In the genomic region with DNA sequence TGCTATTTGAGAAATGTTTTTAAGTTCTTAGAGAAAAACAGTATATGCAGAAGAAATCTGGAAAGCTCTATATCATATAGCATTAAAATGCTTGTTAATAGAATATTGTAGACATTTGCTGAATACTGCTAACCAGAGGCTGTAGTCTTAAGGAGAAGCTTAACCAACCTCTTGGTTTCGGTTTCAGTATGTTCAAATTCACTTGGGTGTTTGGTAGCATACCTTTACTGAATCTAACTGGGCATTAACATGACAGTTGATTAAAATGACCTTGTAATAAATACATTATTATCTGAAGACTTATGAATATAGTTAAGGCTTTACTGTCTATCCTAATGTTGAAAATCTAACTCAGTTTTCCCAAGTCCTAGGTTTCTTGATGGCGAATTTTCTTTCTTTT, we compare ENCODE assay signal across 8 cellular contexts. TPM values are rescaled to one million over a fixed set of nuclear protein-coding genes. Genes with fewer than 3 reads are reported as not detected.
DNase-seq lines count a peak whose midpoint lies in the region; ATAC-seq and TF ChIP-seq lines count a peak whose summit lies in the region.

No MANE protein-coding gene starts in this region.

- no peak overlapping the region for H3K4ac ChIP-seq in mesenchymal stem cell (ENCODE audit: low read depth in 1 of 2, low read length in 2 of 2)

- no peak overlapping the region for H2AK5ac ChIP-seq in mesenchymal stem cell (ENCODE audit: low read length, severe bottlenecking)

- POLR2A ChIA-PET in RWPE1 (lab: Yijun Ruan, JAX; ENCODE audit: low non-redundant PET) = interaction anchor here (0.6 kb wide), 1 partner anchor 234 kb away, joined by 6 read pairs; no protein-coding TSS in a partner anchor

- H3K18ac ChIP-seq in mesenchymal stem cell (ENCODE audit: low read depth in 1 of 2, low read length in 2 of 2) = no peak overlapping the region

- ATAC-seq in GM18499 (IDR thresholded peaks at IDR 0.05; ENCODE audit: insufficient read depth, unreplicated experiment) (peak; percentile 39), upper lobe of left lung (ENCODE audit: low FRiP score in 2 of 2) (no peak)

- DNase-seq in HFFc6 (no peak), RWPE1 (ENCODE audit: low spot score) (no peak), mesenchymal stem cell (peak; percentile 50), NCI-H526 treated with DMSO at 0.1 percent for 48 hours (lab: John Stamatoyannopoulos, UW) (no peak), globus pallidus (ENCODE audit: low spot score) (no peak), MG63 (no peak), upper lobe of left lung (no peak)

- no peak overlapping the region for H4K91ac ChIP-seq in mesenchymal stem cell (ENCODE audit: low read length)

- no peak overlapping the region for H2BK5ac ChIP-seq in mesenchymal stem cell (ENCODE audit: low read depth, low read length, poor library complexity, severe bottlenecking)

- TF ChIP-seq CTCF in HFFc6 (IDR thresholded peaks at IDR 0.05) = no peak
- TF ChIP-seq CTCF in RWPE1 (conservative IDR thresholded peaks at IDR 0.05; ENCODE audit: low read depth) = no peak
- no peak for TF ChIP-seq CTCF in upper lobe of left lung (IDR thresholded peaks at IDR 0.05)

- no peak overlapping the region for H2BK12ac ChIP-seq in mesenchymal stem cell (ENCODE audit: low read length in 2 of 2)

- H3K27me3 ChIP-seq in mesenchymal stem cell (ENCODE audit: control insufficient read depth in 1 of 2, insufficient read depth in 1 of 2, low read length in 2 of 2) (no peaks in the 10 kb centered on the region), MG63 (no peaks in the 10 kb centered on the region), upper lobe of left lung (no peaks in the 10 kb centered on the region)

- no peak for TF ChIP-seq POLR2A in upper lobe of left lung (IDR thresholded peaks at IDR 0.05)

- CTCF ChIA-PET in RWPE1 (lab: Yijun Ruan, JAX) = no interaction called here

- H2BK120ac ChIP-seq in mesenchymal stem cell (ENCODE audit: low read depth, low read length) = no peak overlapping the region

- H4K8ac ChIP-seq in mesenchymal stem cell (ENCODE audit: low read length) = no peak overlapping the region

- peaks cover 74% of the 10 kb centered on the region for H3K36me3 Mint-ChIP-seq in HFFc6 (ENCODE audit: low read depth)

- no peaks in the 10 kb centered on the region for H3K9me3 Mint-ChIP-seq in HFFc6

- H3K4me2 ChIP-seq in mesenchymal stem cell (ENCODE audit: low read length, poor library complexity, severe bottlenecking) = no peak overlapping the region

- no peak overlapping the region for H3K23ac ChIP-seq in mesenchymal stem cell (ENCODE audit: low read length in 2 of 2)

- 100% methylated on average over 2 of the region's 2 CpGs for WGBS in mesenchymal stem cell
- WGBS in upper lobe of left lung, 2 donors = 62 to 68% methylated on average over 2 of the region's 2 CpGs

- TF ChIP-seq EP300 in upper lobe of left lung (IDR thresholded peaks at IDR 0.05) = no peak

- H3K4me3 Mint-ChIP-seq in HFFc6 = peak overlapping the region; percentile 100; the same call in 1 of the 2 replicates

- peaks cover 10% of the 10 kb centered on the region for H3K27me3 Mint-ChIP-seq in HFFc6 (ENCODE audit: insufficient read depth)

- H3K27ac Mint-ChIP-seq in HFFc6 = peak overlapping the region; percentile 66

- H3K4me1 ChIP-seq in mesenchymal stem cell (ENCODE audit: control insufficient read depth, insufficient read depth, low read depth, low read length) = peaks cover 2% of the 10 kb centered on the region
- peaks cover 29 to 44% (median 35%) of the 10 kb centered on the region in 4 donors for H3K4me1 ChIP-seq in upper lobe of left lung

- H3K9me3 ChIP-seq in mesenchymal stem cell (ENCODE audit: control insufficient read depth, low read length) (no peaks in the 10 kb centered on the region), MG63 (no peaks in the 10 kb centered on the region), upper lobe of left lung (no peaks in the 10 kb centered on the region)

- H3K79me1 ChIP-seq in mesenchymal stem cell (replicated peaks; ENCODE audit: low read length, poor library complexity, severe bottlenecking) = no peaks in the 10 kb centered on the region

- peak overlapping the region in 1 of 2 experiments; percentile 86 for H3K4me3 ChIP-seq in mesenchymal stem cell (ENCODE audit: insufficient read depth in 1 of 2, low read depth in 1 of 2, low read length in 2 of 2)
- H3K4me3 ChIP-seq in MG63 = no peak overlapping the region
- peak overlapping the region in 2 of 4 donors; percentile 5 to 90 for H3K4me3 ChIP-seq in upper lobe of left lung

- H2BK15ac ChIP-seq in mesenchymal stem cell (ENCODE audit: low read depth, poor library complexity, severe bottlenecking) = no peak overlapping the region

- peaks cover 42% of the 10 kb centered on the region for H3K4me1 Mint-ChIP-seq in HFFc6 (ENCODE audit: low read depth)

- peak overlapping the region; percentile 100 for H3K9ac ChIP-seq in mesenchymal stem cell (ENCODE audit: low read length)

- H3K36me3 ChIP-seq in mesenchymal stem cell (ENCODE audit: control insufficient read depth in 1 of 2, insufficient read depth in 2 of 2, low read depth in 1 of 2, low read length in 2 of 2) (peaks cover 3 to 66% of the 10 kb centered on the region in 2 experiments), MG63 (peaks cover 89% of the 10 kb centered on the region), upper lobe of left lung (peaks cover 0 to 38% (median 18%) of the 10 kb centered on the region in 4 donors)

- no peak overlapping the region for H3K14ac ChIP-seq in mesenchymal stem cell (ENCODE audit: low read length in 2 of 2)

- 0 out of 2 replicates have a peak overlapping the region, but pooled peaks have one; percentile 33 for H3K27ac ChIP-seq in RWPE1
- H3K27ac ChIP-seq in mesenchymal stem cell (ENCODE audit: low read length, poor library complexity, severe bottlenecking) = no peak overlapping the region
- H3K27ac ChIP-seq in upper lobe of left lung = peak overlapping the region in 2 of 4 donors; percentile 49 to 99

- H2AFZ ChIP-seq in mesenchymal stem cell (ENCODE audit: low read depth, low read length) = no peak overlapping the region

RNA-seq across cellular contexts. Expression of gene PCF11, which starts 5.4 kb away (rescaled TPM):
- total RNA-seq in HFFc6 (2021; fragmentation: NEBNext Ultra II Directional; extraction: Animal tissue kit (Norgen Biotek cat#: 25700)) = 10 to 100 TPM; 22.4 to 26.6 (median 24.7) TPM
- 21.1 TPM for polyA plus RNA-seq in mesenchymal stem cell (2013, experiment 1 of 2)
- 20.0 TPM for polyA plus RNA-seq in mesenchymal stem cell (2013, experiment 2 of 2)
- 18.0 and 48.3 TPM in 2 replicates for total RNA-seq in MG63 (2014; rRNA removed; shearing (Covaris generic); ENCODE audit: low replicate concordance)
- total RNA-seq in upper lobe of left lung = 100 to 1,000 TPM in 2 of 6 donors, 10 to 100 TPM in 4; 51.2 to 117 (median 58.5) TPM

RNA-seq across cellular contexts. Expression of gene ANKRD42, which starts 31.1 kb away (rescaled TPM):
- total RNA-seq in HFFc6 (2021; fragmentation: NEBNext Ultra II Directional; extraction: Animal tissue kit (Norgen Biotek cat#: 25700)) = 10 to 100 TPM; 11.9 to 16.5 (median 13.1) TPM
- polyA plus RNA-seq in mesenchymal stem cell (2013, experiment 1 of 2) = 10.6 TPM
- polyA plus RNA-seq in mesenchymal stem cell (2013, experiment 2 of 2) = 11.0 TPM
- 6.1 and 12.4 TPM in 2 replicates for total RNA-seq in MG63 (2014; rRNA removed; shearing (Covaris generic); ENCODE audit: low replicate concordance)
- 10 to 100 TPM; 11.1 to 30.4 (median 15.4) TPM for total RNA-seq in upper lobe of left lung
